ENCODE assay signal across 18 cellular contexts in genomic region chr4:4672397-4672796, GRCh38.
DNase-seq lines count a peak whose midpoint lies in the region; ATAC-seq, FAIRE-seq and TF ChIP-seq lines count a peak whose summit lies in the region.
"Had no signal": no experiment of that assay in that cellular context is flagged by ENCODE, and none has a peak within 500 bp of the region (broad histone marks: within the 10 kb centered on the region; RNA-seq: fewer than 3 reads in every experiment).

No MANE protein-coding gene starts in this region.

- no peaks in the 10 kb centered on the region for H3K9me3 ChIP-seq in left ventricle myocardium inferior (replicated peaks)
- H3K9me3 ChIP-seq in Peyer's patch: no peaks in the 10 kb centered on the region
- H3K9me3 ChIP-seq in right cardiac atrium (ENCODE audit: control insufficient read depth, low read length): no peaks in the 10 kb centered on the region
- H3K9me3 ChIP-seq in small intestine (ENCODE audit: control insufficient read depth, low read depth): no peaks in the 10 kb centered on the region
- H3K9me3 ChIP-seq in CD4-positive, alpha-beta T cell (ENCODE audit: control insufficient read depth, low read length): no peaks in the 10 kb centered on the region
- H3K9me3 ChIP-seq: BLaER1 treated with 17β-estradiol and CSF1 and Interleukin-3, amounts not matched to agents 10 nM and 100 nM had no signal

- peaks cover 5% of the 10 kb centered on the region for H3K36me3 Mint-ChIP-seq in CD4-positive, alpha-beta T cell (ENCODE audit: low read depth)

- intact Hi-C loops in Right ventricle myocardium inferior (cut with DNase I): no loop called here
- intact Hi-C loops in left ventricle myocardium inferior (cut with micrococcal nuclease): no loop called here
- intact Hi-C loops in right cardiac atrium (cut with DNase I): no loop called here
- intact Hi-C loops in CD4-positive, alpha-beta T cell (cut with DNase I, micrococcal nuclease): no loop called here

- no peak overlapping the region for H3K27ac Mint-ChIP-seq in CD4-positive, alpha-beta T cell
- H3K27ac Mint-ChIP-seq: HFFc6 had no signal

- no peak overlapping the region for H3K4me3 Mint-ChIP-seq in CD4-positive, alpha-beta T cell
- H3K4me3 Mint-ChIP-seq: HFFc6 had no signal

- 49% methylated on average over 8 of the region's 8 CpGs for WGBS in right cardiac atrium
- WGBS in small intestine, 3 donors: 27 to 55% (median 34%) methylated on average over 8 of the region's 8 CpGs

- DNase-seq in Right ventricle myocardium inferior (ENCODE audit: missing footprints) (no peak), left ventricle myocardium inferior (no peak), Peyer's patch (peak in 2 of 3 donors; percentile 53 to 62), right cardiac atrium (peak in 1 of 3 donors; percentile 51), small intestine (peak; percentile 58), D721Med (ENCODE audit: insufficient read length, low spot score) (no peak), C1 segment of cervical spinal cord (lab: John Stamatoyannopoulos, UW) (no peak)
- DNase-seq in CD4-positive, alpha-beta T cell: no peak
- DNase-seq: DMS153, HFFc6, Kasumi-1, NCI-H1105 treated with DMSO at 0.1 percent for 48 hours, NCI-H1694 treated with DMSO at 0.1 percent for 48 hours, NCI-H2107, SHP77 had no signal

- no peak for FAIRE-seq in small intestine (lab: Jason Lieb, UNC)
- no peak for FAIRE-seq in D721Med (lab: Jason Lieb, UNC)
- FAIRE-seq: A204.1, GM12892 had no signal

- ATAC-seq in Right ventricle myocardium inferior (peak; percentile 67), right cardiac atrium (peak; percentile 70 to 85)
- no peak for ATAC-seq in CD4-positive, alpha-beta T cell (ENCODE audit: poor library complexity)

- H3K4me1 ChIP-seq in left ventricle myocardium inferior (peaks cover 4% of the 10 kb centered on the region), Peyer's patch (peaks cover 0 to 6% (median 0%) of the 10 kb centered on the region in 4 donors), right cardiac atrium (ENCODE audit: control insufficient read depth, insufficient read depth, low read length) (peaks cover under 1% of the 10 kb centered on the region), small intestine (ENCODE audit: control insufficient read depth in 2 of 2, insufficient read depth in 1 of 2, low read depth in 1 of 2, low read length in 1 of 2) (no peaks in the 10 kb centered on the region)
- H3K4me1 ChIP-seq: BLaER1 treated with 17β-estradiol and CSF1 and Interleukin-3, amounts not matched to agents 10 nM and 100 nM had no signal

- H3K4me1 Mint-ChIP-seq in CD4-positive, alpha-beta T cell (ENCODE audit: low read depth): no peaks in the 10 kb centered on the region

- H3K9me3 Mint-ChIP-seq in CD4-positive, alpha-beta T cell: no peaks in the 10 kb centered on the region
- H3K9me3 Mint-ChIP-seq: HFFc6 had no signal

- peaks cover 24% of the 10 kb centered on the region for H3K27me3 ChIP-seq in left ventricle myocardium inferior (ENCODE audit: low read depth)
- H3K27me3 ChIP-seq in Peyer's patch: no peaks in the 10 kb centered on the region
- H3K27me3 ChIP-seq in right cardiac atrium (ENCODE audit: control insufficient read depth, insufficient read depth): no peaks in the 10 kb centered on the region
- H3K27me3 ChIP-seq in small intestine (ENCODE audit: control insufficient read depth in 2 of 2, insufficient read depth in 2 of 2, low read length in 2 of 2): no peaks in the 10 kb centered on the region
- H3K27me3 ChIP-seq in CD4-positive, alpha-beta T cell (ENCODE audit: control insufficient read depth, insufficient read depth, low read length): no peaks in the 10 kb centered on the region
- H3K27me3 ChIP-seq: BLaER1 treated with 17β-estradiol and CSF1 and Interleukin-3, amounts not matched to agents 10 nM and 100 nM had no signal

- H3K27me3 Mint-ChIP-seq in CD4-positive, alpha-beta T cell: no peaks in the 10 kb centered on the region

- H3K4me3 ChIP-seq in left ventricle myocardium inferior (no peak overlapping the region), Peyer's patch (no peak overlapping the region), right cardiac atrium (ENCODE audit: low read length) (no peak overlapping the region), small intestine (ENCODE audit: low read depth in 1 of 2, low read length in 2 of 2) (no peak overlapping the region)
- H3K4me3 ChIP-seq: BLaER1 treated with 17β-estradiol and CSF1 and Interleukin-3, amounts not matched to agents 10 nM and 100 nM had no signal

- TF ChIP-seq CTCF in left ventricle myocardium inferior (IDR thresholded peaks at IDR 0.05; ENCODE audit: borderline replicate concordance) (no peak), Peyer's patch (IDR thresholded peaks at IDR 0.05) (no peak), D721Med (IDR thresholded peaks at IDR 0.05; ENCODE audit: insufficient read depth, missing control alignments) (no peak)
- TF ChIP-seq CTCF in CD4-positive, alpha-beta T cell (IDR thresholded peaks at IDR 0.05): no peak

- no peaks in the 10 kb centered on the region for H3K36me3 ChIP-seq in left ventricle myocardium inferior
- H3K36me3 ChIP-seq in Peyer's patch: no peaks in the 10 kb centered on the region
- no peaks in the 10 kb centered on the region for H3K36me3 ChIP-seq in small intestine (ENCODE audit: control insufficient read depth in 2 of 2, insufficient read depth in 2 of 2, low read length in 2 of 2)
- H3K36me3 ChIP-seq: BLaER1 treated with 17β-estradiol and CSF1 and Interleukin-3, amounts not matched to agents 10 nM and 100 nM had no signal

- H3K27ac ChIP-seq in left ventricle myocardium inferior (replicated peaks) (no peak overlapping the region), Peyer's patch (peak overlapping the region in 1 of 4 donors; percentile 40), right cardiac atrium (ENCODE audit: low read length) (peak overlapping the region; percentile 31), small intestine (ENCODE audit: low read depth in 1 of 2, low read length in 1 of 2) (no peak overlapping the region)
- H3K27ac ChIP-seq in CD4-positive, alpha-beta T cell (ENCODE audit: low read depth, low read length): no peak overlapping the region
- H3K27ac ChIP-seq: BLaER1 treated with 17β-estradiol and CSF1 and Interleukin-3, amounts not matched to agents 10 nM and 100 nM had no signal

- TF ChIP-seq POLR2A in Peyer's patch (IDR thresholded peaks at IDR 0.05): no peak

- CTCF ChIA-PET in CD4-positive, alpha-beta T cell (lab: Charles Lee): no interaction called here

- POLR2A ChIA-PET in CD4-positive, alpha-beta T cell (lab: Charles Lee): no interaction called here

Comparison
In these comparisons a context has a peak if more than half of its experiments do, and no peak if none do; other contexts are left out.
1. DNase-seq: peak in Peyer's patch (2 of 3) and small intestine (single experiment); none in Right ventricle myocardium inferior (single experiment), left ventricle myocardium inferior (single experiment), D721Med (single experiment), C1 segment of cervical spinal cord (0 of 14) and CD4-positive, alpha-beta T cell (0 of 10).